ENCODE assay signal across 30 cellular contexts in the genomic region with DNA sequence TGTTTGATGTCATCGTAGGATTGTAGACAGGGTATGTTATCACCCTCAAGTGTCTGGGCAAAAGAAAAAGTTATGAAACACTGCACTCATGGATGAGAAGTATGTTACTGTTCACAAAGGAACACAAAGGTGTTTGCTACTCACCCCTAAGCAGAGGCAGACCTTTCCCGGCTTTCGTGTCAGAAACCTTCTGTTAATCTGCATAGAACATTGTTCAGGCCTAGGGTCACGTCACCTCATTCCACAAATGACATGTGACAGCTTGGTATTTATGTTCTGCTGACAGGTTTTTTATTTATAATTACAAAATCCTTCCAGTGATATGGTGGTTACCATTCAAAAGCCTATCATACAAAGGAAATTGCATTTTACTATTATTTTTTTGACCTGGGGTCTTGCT.
"Had no signal": no experiment of that assay in that cellular context is flagged by ENCODE, and none has a peak within 500 bp of the region (broad histone marks: within the 10 kb centered on the region; RNA-seq: fewer than 3 reads in every experiment).

No MANE protein-coding gene starts in this region.

- H3K4me1 ChIP-seq: colonic mucosa, gastrocnemius medialis, stomach, thyroid gland, upper lobe of left lung had no signal

- H3K4me3 Mint-ChIP-seq: activated B cell treated with CpG ODN at 0.5 μM for 24 hours; activated CD4-positive, alpha-beta T cell treated with anti-CD3 and anti-CD28 coated beads for 36 hours; activated CD8-positive, alpha-beta memory T cell treated with anti-CD3 and anti-CD28 coated beads, Interleukin-2, amount 10 ng/mL, durations not matched to agents 7 days and 5 days; activated CD8-positive, alpha-beta T cell treated with anti-CD3 and anti-CD28 coated beads, Interleukin-2, amount 10 ng/mL, durations not matched to agents 7 days and 5 days; activated naive CD8-positive, alpha-beta T cell; activated T-cell treated with anti-CD3 and anti-CD28 coated beads, Interleukin-2, amount 50 U/mL, for 72 hours; immature natural killer cell; nephron progenitor cell; stimulated activated naive B cell treated with anti-CD40 and anti-IgM and Interleukin-4, amounts not matched to agents 10 μg/mL and 1 μg/mL and 100 μg/mL, for 72 hours; T-helper 2 cell treated with Interferon-gamma antibody and Interleukin-4, amounts not matched to agents 5 μg/mL and 100 μg/mL, for 36 hours had no signal

- H3K4me1 Mint-ChIP-seq: activated B cell treated with CpG ODN at 0.5 μM for 24 hours, nephron progenitor cell had no signal

- H3K27me3 Mint-ChIP-seq: activated B cell treated with CpG ODN at 0.5 μM for 24 hours; activated CD4-positive, alpha-beta T cell treated with anti-CD3 and anti-CD28 coated beads for 36 hours; activated CD8-positive, alpha-beta memory T cell treated with anti-CD3 and anti-CD28 coated beads, Interleukin-2, amount 10 ng/mL, durations not matched to agents 7 days and 5 days; activated naive CD8-positive, alpha-beta T cell; stimulated activated naive B cell treated with anti-CD40 and anti-IgM and Interleukin-4, amounts not matched to agents 10 μg/mL and 1 μg/mL and 100 μg/mL, for 72 hours had no signal

- H3K4me2 ChIP-seq: smooth muscle cell had no signal

- ATAC-seq: activated CD4-positive, alpha-beta T cell treated with anti-CD3 and anti-CD28 coated beads for 36 hours; activated CD8-positive, alpha-beta memory T cell treated with anti-CD3 and anti-CD28 coated beads, Interleukin-2, amount 10 ng/mL, durations not matched to agents 7 days and 5 days; activated CD8-positive, alpha-beta T cell treated with anti-CD3 and anti-CD28 coated beads, Interleukin-2, amount 10 ng/mL, durations not matched to agents 7 days and 5 days; gastrocnemius medialis; stimulated activated naive B cell treated with anti-CD40 and anti-IgM and Interleukin-4, amounts not matched to agents 10 μg/mL and 1 μg/mL and 100 μg/mL, for 72 hours had no signal

- DNase-seq: activated B cell treated with CpG ODN at 0.5 μM for 24 hours; activated CD4-positive, alpha-beta T cell treated with anti-CD3 and anti-CD28 coated beads for 36 hours; activated CD8-positive, alpha-beta memory T cell treated with anti-CD3 and anti-CD28 coated beads, Interleukin-2, amount 10 ng/mL, durations not matched to agents 7 days and 5 days; activated CD8-positive, alpha-beta T cell treated with anti-CD3 and anti-CD28 coated beads, Interleukin-2, amount 10 ng/mL, durations not matched to agents 7 days and 5 days; activated naive CD4-positive, alpha-beta T cell treated with Interleukin-2 at 50 U/mL for 16 hours; activated T-cell treated with anti-CD3 and anti-CD28 coated beads, Interleukin-2, amount 50 U/mL, for 72 hours; anterior cingulate cortex; cerebellar nuclear complex; colonic mucosa; effector CD8-positive, alpha-beta T cell; erythroblast; gastrocnemius medialis; glutamatergic neuron; hippocampal formation; immature natural killer cell; kidney; mammary epithelial cell; nephron progenitor cell; retina; stimulated activated CD4-positive, alpha-beta T cell treated with anti-CD3 and anti-CD28 coated beads, Interleukin-1b, Interleukin-23, amount 100 ng/mL, for 48 hours; stimulated activated CD4-positive, alpha-beta T cell treated with anti-CD3 and anti-CD28 coated beads, Interleukin-4, amount 100 ng/mL, for 4 hours; stimulated activated CD8-positive, alpha-beta memory T cell treated with anti-CD3 and anti-CD28 coated beads, Interleukin-4, amount 100 ng/mL, for 48 hours; stimulated activated naive B cell treated with anti-CD40 and anti-IgM and Interleukin-4, amounts not matched to agents 10 μg/mL and 1 μg/mL and 100 μg/mL, for 72 hours; stomach; thyroid gland; upper lobe of left lung had no signal

- H3K9me3 Mint-ChIP-seq: activated B cell treated with CpG ODN at 0.5 μM for 24 hours; activated T-cell treated with anti-CD3 and anti-CD28 coated beads, Interleukin-2, amount 50 U/mL, for 72 hours; immature natural killer cell; nephron progenitor cell; stimulated activated naive B cell treated with anti-CD40 and anti-IgM and Interleukin-4, amounts not matched to agents 10 μg/mL and 1 μg/mL and 100 μg/mL, for 72 hours; T-helper 2 cell treated with Interferon-gamma antibody and Interleukin-4, amounts not matched to agents 5 μg/mL and 100 μg/mL, for 36 hours had no signal

- H3K27ac ChIP-seq: colonic mucosa, thyroid gland had no signal

- H3K27me3 ChIP-seq: colonic mucosa, gastrocnemius medialis, neutrophil, stomach, thyroid gland, upper lobe of left lung had no signal

- H3K27ac Mint-ChIP-seq: activated B cell treated with CpG ODN at 0.5 μM for 24 hours; activated CD8-positive, alpha-beta memory T cell treated with anti-CD3 and anti-CD28 coated beads, Interleukin-2, amount 10 ng/mL, durations not matched to agents 7 days and 5 days; nephron progenitor cell; stimulated activated naive B cell treated with anti-CD40 and anti-IgM and Interleukin-4, amounts not matched to agents 10 μg/mL and 1 μg/mL and 100 μg/mL, for 72 hours; T-helper 2 cell treated with Interferon-gamma antibody and Interleukin-4, amounts not matched to agents 5 μg/mL and 100 μg/mL, for 36 hours had no signal

- H3K4me3 ChIP-seq: colonic mucosa, gastrocnemius medialis, smooth muscle cell, stomach, thyroid gland, upper lobe of left lung had no signal

- H3K9me3 ChIP-seq: colonic mucosa, gastrocnemius medialis, neutrophil, stomach, thyroid gland, upper lobe of left lung had no signal
